Comparison of ENCODE assay signal across 8 cellular contexts in genomic region chr19:1489463-1489971, GRCh38. TPM values are rescaled to one million over a fixed set of nuclear protein-coding genes. Genes with fewer than 3 reads are reported as not detected.
DNase-seq lines count a peak whose midpoint lies in the region; ATAC-seq, FAIRE-seq and TF ChIP-seq lines count a peak whose summit lies in the region.

No MANE protein-coding gene starts in this region.

- no peaks in the 10 kb centered on the region for H3K9me3 Mint-ChIP-seq in nephron progenitor cell

- no peak for TF ChIP-seq EP300 in H1 (IDR thresholded peaks at IDR 0.05; ENCODE audit: borderline replicate concordance in 1 of 2, low read depth in 2 of 2, low read length in 2 of 2)

- H4K91ac ChIP-seq in H1 (replicated peaks; ENCODE audit: insufficient read length, low read length) = peak overlapping the region; percentile 65

- H3K27me3 ChIP-seq in BJ (ENCODE audit: control insufficient read depth, insufficient read depth, low read length) = peaks cover 4% of the 10 kb centered on the region
- H3K27me3 ChIP-seq in H1 (replicated peaks in 1 of 4; ENCODE audit: control insufficient read depth in 3 of 4, extremely low read depth in 1 of 4, insufficient read depth in 3 of 4, low read length in 3 of 4) = peaks cover 3 to 17% (median 9%) of the 10 kb centered on the region in 4 experiments; a peak in 6 of 7 replicates

- H4K20me1 ChIP-seq in H1 (replicated peaks in 1 of 2; ENCODE audit: control insufficient read depth in 1 of 2, insufficient read depth in 2 of 2, low read length in 2 of 2) = no peaks in the 10 kb centered on the region

- no peak overlapping the region; the same call in 1 of the 2 replicates for H3K18ac ChIP-seq in H1 (ENCODE audit: extremely low read depth, low read length)

- POLR2A ChIA-PET in BJ (lab: Charles Lee) = no interaction called here
- POLR2A ChIA-PET in H1 (lab: Charles Lee; ENCODE audit: partially characterized antibody) = no interaction called here

- peak overlapping the region; percentile 29; the same call in 1 of the 2 replicates for H2BK15ac ChIP-seq in H1 (ENCODE audit: low read length)

- peaks cover 0 to 5% (median 2%) of the 10 kb centered on the region in 4 experiments; a peak in 4 of 7 replicates for H3K4me1 ChIP-seq in H1 (replicated peaks in 1 of 4; ENCODE audit: control insufficient read depth in 3 of 4, insufficient read depth in 4 of 4, low read length in 3 of 4)

- H2BK20ac ChIP-seq in H1 (ENCODE audit: low read length) = no peak overlapping the region

- H3K14ac ChIP-seq in H1 (ENCODE audit: insufficient read length) = no peak overlapping the region

- ATAC-seq in HG03520 (IDR thresholded peaks at IDR 0.05; ENCODE audit: unreplicated experiment) (no peak), GM21717 (IDR thresholded peaks at IDR 0.05; ENCODE audit: unreplicated experiment) (no peak)

- peak overlapping the region in 1 of 4 experiments; percentile 50; a peak in 1 of 7 replicates for H3K9ac ChIP-seq in H1 (replicated peaks in 1 of 4; ENCODE audit: extremely low read depth in 1 of 4, low read depth in 3 of 4, low read length in 3 of 4)

- WGBS in H1 (ENCODE audit: extremely low coverage in 1 of 2, insufficient coverage in 1 of 2, insufficient read length in 1 of 2, insufficient replicate concordance in 2 of 2, low coverage in 1 of 2, low lambda C conversion rate in 2 of 2, missing lambda C conversion rate in 1 of 2), 2 experiments = 54% methylated on average over 21 of the region's 22 CpGs; no CpG with 5 or more reads in 1 of the 2 experiments

- H3K4me3 ChIP-seq in BJ (ENCODE audit: low read depth, low read length) = peak overlapping the region; percentile 61
- peak overlapping the region; percentile 50 to 80 (median 68) for H3K4me3 ChIP-seq in H1 (ENCODE audit: extremely low read depth in 1 of 4, insufficient read depth in 2 of 4, low read depth in 3 of 4, low read length in 4 of 4)

- no peaks in the 10 kb centered on the region for H3K36me3 Mint-ChIP-seq in nephron progenitor cell (ENCODE audit: low read depth)

- peaks cover 31% of the 10 kb centered on the region for H3K27me3 Mint-ChIP-seq in nephron progenitor cell (ENCODE audit: low read depth, poor library complexity)

- H3K23ac ChIP-seq in H1 (ENCODE audit: insufficient read length) = no peak overlapping the region

- peak overlapping the region; percentile 66 to 89 for H3K4me2 ChIP-seq in H1 (ENCODE audit: insufficient read depth in 1 of 2, low read depth in 2 of 2, low read length in 2 of 2)

- no peak overlapping the region for H4K8ac ChIP-seq in H1 (ENCODE audit: extremely low read depth, insufficient read depth, low read length)

- H3K23me2 ChIP-seq in H1 (ENCODE audit: low read depth, low read length) = peaks cover 7% of the 10 kb centered on the region; the same call in 1 of the 2 replicates

- peak overlapping the region; percentile 37 for H4K5ac ChIP-seq in H1 (ENCODE audit: insufficient read length, low read depth, low read length)

- H3K27ac ChIP-seq in H1 (ENCODE audit: low read depth, low read length) = no peak overlapping the region

- H3K9me3 ChIP-seq in H1 (ENCODE audit: insufficient read depth in 2 of 2, low read depth in 1 of 2, low read length in 1 of 2) = no peaks in the 10 kb centered on the region

- peak overlapping the region; percentile 63; the same call in 1 of the 2 replicates for H2BK5ac ChIP-seq in H1 (ENCODE audit: low read depth, low read length)

- DNase-seq in BJ (ENCODE audit: low read depth) = no peak
- peak; percentile 29 for DNase-seq in MV-4-11 (lab: John Stamatoyannopoulos, UW)
- no peak for DNase-seq in H1 (ENCODE audit: low read depth in 1 of 2, low spot score in 2 of 2)
- DNase-seq in nephron progenitor cell = no peak
- no peak for DNase-seq in germinal center (ENCODE audit: low spot score)
- DNase-seq in OCI-M2 (lab: John Stamatoyannopoulos, UW; ENCODE audit: unreplicated experiment) = no peak

- TF ChIP-seq CTCF in BJ (IDR thresholded peaks at IDR 0.05; ENCODE audit: insufficient read depth, low read depth, low read length) (no peak), H1 (IDR thresholded peaks at IDR 0.05; ENCODE audit: control extremely low read depth in 1 of 3, insufficient read depth in 1 of 3, low read depth in 1 of 3, low read length in 3 of 3) (no peak), nephron progenitor cell (IDR thresholded peaks at IDR 0.05) (no peak)

- no peak overlapping the region; the same call in 1 of the 2 replicates for H2BK12ac ChIP-seq in H1 (ENCODE audit: low read depth, low read length)

- H3K36me3 ChIP-seq in BJ (ENCODE audit: control insufficient read depth, insufficient read depth, low read length) (no peaks in the 10 kb centered on the region), H1 (ENCODE audit: control insufficient read depth in 2 of 4, insufficient read depth in 4 of 4, low read length in 3 of 4) (no peaks in the 10 kb centered on the region)

- H2BK120ac ChIP-seq in H1 (replicated peaks; ENCODE audit: low read depth, low read length) = no peak overlapping the region

- CTCF ChIA-PET in BJ (lab: Yijun Ruan, JAX) (interaction anchor here (1.2 kb wide), 1 partner anchor 11 kb away, joined by 4 read pairs; no protein-coding TSS in a partner anchor), H1 (lab: Charles Lee; ENCODE audit: partially characterized antibody) (no interaction called here)

- H3K27ac Mint-ChIP-seq in nephron progenitor cell = peak overlapping the region; percentile 72

- peak overlapping the region; percentile 70 for H3K4me3 Mint-ChIP-seq in nephron progenitor cell

- TF ChIP-seq RAD21 in H1 (IDR thresholded peaks at IDR 0.05 in 1 of 2, conservative IDR thresholded peaks at IDR 0.05 in 1 of 2; ENCODE audit: low read depth in 2 of 2, low read length in 2 of 2) = no peak

- H3K4ac ChIP-seq in H1 (replicated peaks; ENCODE audit: insufficient read length, low read depth, low read length) = no peak overlapping the region

- no peak for TF ChIP-seq POLR2A in H1 (IDR thresholded peaks at IDR 0.05; ENCODE audit: control extremely low read depth in 1 of 2, low read depth in 2 of 2, low read length in 2 of 2)

- H3K79me1 ChIP-seq in H1 (ENCODE audit: low read depth, low read length) = no peaks in the 10 kb centered on the region

- H3K79me2 ChIP-seq in H1 (ENCODE audit: control insufficient read depth in 1 of 2, insufficient read depth in 2 of 2, low read length in 2 of 2) = no peaks in the 10 kb centered on the region

- FAIRE-seq in H1 (lab: Jason Lieb, UNC) = no peak

- H2AK5ac ChIP-seq in H1 (ENCODE audit: low read depth, low read length) = 0 out of 2 replicates have a peak overlapping the region, but pooled peaks have one; percentile 39

- no peak overlapping the region for H2AFZ ChIP-seq in H1 (ENCODE audit: low read length)

- H3K4me1 Mint-ChIP-seq in nephron progenitor cell = peaks cover 11% of the 10 kb centered on the region

- H3K56ac ChIP-seq in H1 (replicated peaks; ENCODE audit: insufficient read length, low read depth, low read length) = no peak overlapping the region

RNA-seq across cellular contexts. Expression of gene PCSK4, which starts 0.6 kb away (rescaled TPM):
- polyA plus RNA-seq in BJ (2011; rRNA removed) (0.59 and 1.3 TPM in 2 replicates), H1 (2011; rRNA removed) (10.7 and 18.3 TPM in 2 replicates)
- polyA minus RNA-seq in BJ (2011; rRNA and poly(A)+ RNA removed) = 0.62 and 2.3 TPM in 2 replicates
- 9.7 and 9.8 TPM in 2 replicates for total RNA-seq in H1 (2021; fragmentation: NEBNext Ultra II Directional; extraction: Animal tissue kit (Norgen Biotek cat#: 25700))
- 13.4 TPM for polyA plus RNA-seq in H1 (2011; cell fraction: cytosol; rRNA removed)
- polyA plus RNA-seq in H1 (2011; cell fraction: nucleus; rRNA removed) = 104 TPM
- polyA plus RNA-seq in H1 (2012, experiment 1 of 2) = 7.7 to 16.1 TPM (median 11.6 TPM) in 4 replicates
- 5.0 TPM for polyA plus RNA-seq in H1 (2012, experiment 2 of 2)
- 8.5 TPM for polyA plus RNA-seq in H1 (2013, experiment 1 of 2)
- polyA plus RNA-seq in H1 (2013, experiment 2 of 2) = 5.6 TPM
- polyA minus RNA-seq in H1 (2011; rRNA and poly(A)+ RNA removed) = 1.6 and 1.9 TPM in 2 replicates
- polyA minus RNA-seq in H1 (2011; cell fraction: cytosol; rRNA and poly(A)+ RNA removed) = 8.1 TPM
- polyA minus RNA-seq in H1 (2011; cell fraction: nucleus; rRNA and poly(A)+ RNA removed) = 14.3 TPM

RNA-seq across cellular contexts. Expression of gene REEP6, which starts 1.5 kb away (rescaled TPM):
- polyA plus RNA-seq in BJ (2011; rRNA removed) (1.7 and 3.1 TPM in 2 replicates), H1 (2011; rRNA removed) (20.7 and 31.4 TPM in 2 replicates)
- 0.38 and 2.0 TPM in 2 replicates for polyA minus RNA-seq in BJ (2011; rRNA and poly(A)+ RNA removed)
- total RNA-seq in H1 (2021; fragmentation: NEBNext Ultra II Directional; extraction: Animal tissue kit (Norgen Biotek cat#: 25700)) = 12.6 and 13.4 TPM in 2 replicates
- polyA plus RNA-seq in H1 (2011; cell fraction: cytosol; rRNA removed) = 12.6 TPM
- 14.4 TPM for polyA plus RNA-seq in H1 (2011; cell fraction: nucleus; rRNA removed)
- polyA plus RNA-seq in H1 (2012, experiment 1 of 2) = 8.7 to 19.5 TPM (median 15.4 TPM) in 4 replicates
- polyA plus RNA-seq in H1 (2012, experiment 2 of 2) = 12.8 TPM
- polyA plus RNA-seq in H1 (2013, experiment 1 of 2) = 17.9 TPM
- 25.1 TPM for polyA plus RNA-seq in H1 (2013, experiment 2 of 2)
- 4.2 and 5.5 TPM in 2 replicates for polyA minus RNA-seq in H1 (2011; rRNA and poly(A)+ RNA removed)
- 13.8 TPM for polyA minus RNA-seq in H1 (2011; cell fraction: cytosol; rRNA and poly(A)+ RNA removed)
- polyA minus RNA-seq in H1 (2011; cell fraction: nucleus; rRNA and poly(A)+ RNA removed) = 6.6 TPM

RNA-seq across cellular contexts. Expression of gene C19orf25, which starts 10.5 kb away (rescaled TPM):
- polyA plus RNA-seq in BJ (2011; rRNA removed) (23.9 and 32.6 TPM in 2 replicates), H1 (2011; rRNA removed) (67.4 and 92.2 TPM in 2 replicates)
- 6.6 and 9.6 TPM in 2 replicates for polyA minus RNA-seq in BJ (2011; rRNA and poly(A)+ RNA removed)
- 41.3 and 41.4 TPM in 2 replicates for total RNA-seq in H1 (2021; fragmentation: NEBNext Ultra II Directional; extraction: Animal tissue kit (Norgen Biotek cat#: 25700))
- polyA plus RNA-seq in H1 (2011; cell fraction: cytosol; rRNA removed) = 63.6 TPM
- 64.5 TPM for polyA plus RNA-seq in H1 (2011; cell fraction: nucleus; rRNA removed)
- 25.3 to 39.5 TPM (median 37.9 TPM) in 4 replicates for polyA plus RNA-seq in H1 (2012, experiment 1 of 2)
- polyA plus RNA-seq in H1 (2012, experiment 2 of 2) = 36.7 TPM
- polyA plus RNA-seq in H1 (2013, experiment 1 of 2) = 39.5 TPM
- 40.6 TPM for polyA plus RNA-seq in H1 (2013, experiment 2 of 2)
- polyA minus RNA-seq in H1 (2011; rRNA and poly(A)+ RNA removed) = 12.2 and 15.1 TPM in 2 replicates
- 22.1 TPM for polyA minus RNA-seq in H1 (2011; cell fraction: cytosol; rRNA and poly(A)+ RNA removed)
- polyA minus RNA-seq in H1 (2011; cell fraction: nucleus; rRNA and poly(A)+ RNA removed) = 35.7 TPM

RNA-seq across cellular contexts. Expression of gene ADAMTSL5, which starts 23.3 kb away (rescaled TPM):
- polyA plus RNA-seq in BJ (2011; rRNA removed) (15.0 and 21.5 TPM in 2 replicates), H1 (2011; rRNA removed) (0.82 and 2.6 TPM in 2 replicates)
- polyA minus RNA-seq in BJ (2011; rRNA and poly(A)+ RNA removed) = 8.0 and 9.9 TPM in 2 replicates
- 0.99 and 1.4 TPM in 2 replicates for total RNA-seq in H1 (2021; fragmentation: NEBNext Ultra II Directional; extraction: Animal tissue kit (Norgen Biotek cat#: 25700))
- 1.0 TPM for polyA plus RNA-seq in H1 (2011; cell fraction: cytosol; rRNA removed)
- polyA plus RNA-seq in H1 (2011; cell fraction: nucleus; rRNA removed) = 2.7 TPM
- 0.42 to 0.86 TPM (median 0.67 TPM) in 4 replicates for polyA plus RNA-seq in H1 (2012, experiment 1 of 2)
- polyA plus RNA-seq in H1 (2012, experiment 2 of 2) = 0.30 TPM
- 0.26 TPM for polyA plus RNA-seq in H1 (2013, experiment 1 of 2)
- polyA plus RNA-seq in H1 (2013, experiment 2 of 2) = 0.42 TPM
- polyA minus RNA-seq in H1 (2011; rRNA and poly(A)+ RNA removed) = 0.09 and 0.49 TPM in 2 replicates
- polyA minus RNA-seq in H1 (2011; cell fraction: cytosol; rRNA and poly(A)+ RNA removed) = not detected
- polyA minus RNA-seq in H1 (2011; cell fraction: nucleus; rRNA and poly(A)+ RNA removed) = 0.40 TPM

RNA-seq across cellular contexts. Expression of gene PLK5, which starts 34.4 kb away (rescaled TPM):
- not detected in 2 replicates for polyA plus RNA-seq in BJ (2011; rRNA removed)
- polyA minus RNA-seq in BJ (2011; rRNA and poly(A)+ RNA removed) = not detected in 2 replicates
- 0.43 and 1.2 TPM in 2 replicates for total RNA-seq in H1 (2021; fragmentation: NEBNext Ultra II Directional; extraction: Animal tissue kit (Norgen Biotek cat#: 25700))
- polyA plus RNA-seq in H1 (2011; rRNA removed) = 0.45 and 0.82 TPM in 2 replicates
- 0.69 TPM for polyA plus RNA-seq in H1 (2011; cell fraction: cytosol; rRNA removed)
- 4.9 TPM for polyA plus RNA-seq in H1 (2011; cell fraction: nucleus; rRNA removed)
- 0.56 to 0.73 TPM (median 0.64 TPM) in 3 of 4 replicates, not detected in the other for polyA plus RNA-seq in H1 (2012, experiment 1 of 2)
- 0.29 TPM for polyA plus RNA-seq in H1 (2012, experiment 2 of 2)
- 0.81 TPM for polyA plus RNA-seq in H1 (2013, experiment 1 of 2)
- polyA plus RNA-seq in H1 (2013, experiment 2 of 2) = 0.33 TPM
- 0.06 and 0.29 TPM in 2 replicates for polyA minus RNA-seq in H1 (2011; rRNA and poly(A)+ RNA removed)
- polyA minus RNA-seq in H1 (2011; cell fraction: cytosol; rRNA and poly(A)+ RNA removed) = 0.66 TPM
- polyA minus RNA-seq in H1 (2011; cell fraction: nucleus; rRNA and poly(A)+ RNA removed) = 1.5 TPM
